In the genomic region with DNA sequence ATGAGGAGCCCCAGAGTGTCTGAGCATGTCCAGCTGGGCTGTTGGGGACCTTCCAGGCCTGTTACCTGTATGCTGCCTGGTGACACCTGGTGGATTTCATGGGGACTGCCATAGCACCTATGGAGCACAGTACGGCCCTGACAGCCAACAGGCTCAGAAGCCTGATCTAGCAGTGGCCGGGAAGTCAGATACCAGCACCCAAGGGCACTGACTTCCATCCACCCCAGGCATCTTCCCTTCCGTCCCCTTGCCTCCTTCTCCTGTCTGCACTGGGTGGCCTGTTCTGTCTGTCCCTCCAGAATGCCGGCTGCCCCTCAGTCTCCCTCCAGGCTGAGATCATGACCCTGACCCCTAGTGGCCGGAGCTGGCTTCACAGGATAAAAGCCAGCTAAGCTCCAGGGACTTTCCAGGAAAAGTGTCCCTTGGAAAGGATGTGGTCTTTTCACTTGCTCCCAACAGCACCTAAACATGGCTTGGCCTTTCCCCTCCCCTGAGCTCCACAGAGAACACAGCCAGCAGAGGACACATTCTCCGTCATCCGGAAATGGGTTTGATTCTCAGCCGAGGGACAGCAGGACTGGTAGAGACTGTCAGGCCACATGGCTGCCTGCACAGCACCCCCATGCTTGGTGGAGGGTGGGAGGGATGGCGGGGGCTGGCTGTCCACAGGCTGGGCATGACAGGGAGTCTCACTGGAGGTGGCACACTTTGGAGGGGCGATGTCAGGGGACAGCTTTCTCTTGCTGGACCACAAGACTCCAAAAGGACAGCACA, we compare ENCODE assay signal across 8 cellular contexts. TPM values are rescaled to one million over a fixed set of nuclear protein-coding genes. Genes with fewer than 3 reads are reported as not detected.
DNase-seq lines count a peak whose midpoint lies in the region; ATAC-seq lines count a peak whose summit lies in the region.

No MANE protein-coding gene starts in this region.

- H3K36me3 Mint-ChIP-seq in activated CD4-positive, alpha-beta T cell treated with anti-CD3 and anti-CD28 coated beads, Interleukin-2, amount 10 ng/mL, durations not matched to agents 24 days and 14 days (ENCODE audit: low read depth): peaks cover 22% of the 10 kb centered on the region
- H3K36me3 Mint-ChIP-seq in effector memory CD8-positive, alpha-beta T cell (ENCODE audit: insufficient read depth): peaks cover 26% of the 10 kb centered on the region

- H3K4me1 Mint-ChIP-seq in activated CD4-positive, alpha-beta T cell treated with anti-CD3 and anti-CD28 coated beads, Interleukin-2, amount 10 ng/mL, durations not matched to agents 24 days and 14 days: peaks cover 10% of the 10 kb centered on the region
- peaks cover 6 to 10% of the 10 kb centered on the region in 2 donors for H3K4me1 Mint-ChIP-seq in effector memory CD8-positive, alpha-beta T cell (ENCODE audit: low read depth in 2 of 2)
- peaks cover 20% of the 10 kb centered on the region for H3K4me1 Mint-ChIP-seq in stimulated activated naive CD8-positive, alpha-beta T cell treated with anti-CD3 and anti-CD28 coated beads, Interleukin-15, amount 100 ng/mL, for 72 hours

- H3K27me3 Mint-ChIP-seq in activated CD4-positive, alpha-beta T cell treated with anti-CD3 and anti-CD28 coated beads, Interleukin-2, amount 10 ng/mL, durations not matched to agents 24 days and 14 days: peaks cover 9% of the 10 kb centered on the region
- H3K27me3 Mint-ChIP-seq in effector memory CD8-positive, alpha-beta T cell: no peaks in the 10 kb centered on the region
- no peaks in the 10 kb centered on the region for H3K27me3 Mint-ChIP-seq in stimulated activated naive CD8-positive, alpha-beta T cell treated with anti-CD3 and anti-CD28 coated beads, Interleukin-15, amount 100 ng/mL, for 72 hours

- peak overlapping the region; percentile 58 for H3K4me3 Mint-ChIP-seq in activated CD4-positive, alpha-beta T cell treated with anti-CD3 and anti-CD28 coated beads, Interleukin-2, amount 10 ng/mL, durations not matched to agents 24 days and 14 days
- H3K4me3 Mint-ChIP-seq in effector memory CD8-positive, alpha-beta T cell: peak overlapping the region; percentile 62 to 66
- H3K4me3 Mint-ChIP-seq in stimulated activated naive CD8-positive, alpha-beta T cell treated with anti-CD3 and anti-CD28 coated beads, Interleukin-15, amount 100 ng/mL, for 72 hours: peak overlapping the region; percentile 46 to 66

- intact Hi-C loops in activated CD4-positive, alpha-beta T cell treated with anti-CD3 and anti-CD28 coated beads, Interleukin-2, amount 10 ng/mL, durations not matched to agents 24 days and 14 days (cut with micrococcal nuclease): loop anchor here (5.0 kb wide), 1 partner anchor 472 kb away; no protein-coding TSS in a partner anchor

- H3K9me3 Mint-ChIP-seq in activated CD4-positive, alpha-beta T cell treated with anti-CD3 and anti-CD28 coated beads, Interleukin-2, amount 10 ng/mL, durations not matched to agents 24 days and 14 days: no peaks in the 10 kb centered on the region
- no peaks in the 10 kb centered on the region for H3K9me3 Mint-ChIP-seq in effector memory CD8-positive, alpha-beta T cell
- no peaks in the 10 kb centered on the region for H3K9me3 Mint-ChIP-seq in stimulated activated naive CD8-positive, alpha-beta T cell treated with anti-CD3 and anti-CD28 coated beads, Interleukin-15, amount 100 ng/mL, for 72 hours

- ATAC-seq in HG03439 (IDR thresholded peaks at IDR 0.05; ENCODE audit: unreplicated experiment): peak; percentile 86
- ATAC-seq in effector memory CD8-positive, alpha-beta T cell (replicated peaks): peak; percentile 92
- peak; percentile 81 for ATAC-seq in stimulated activated naive CD8-positive, alpha-beta T cell treated with anti-CD3 and anti-CD28 coated beads, Interleukin-15, amount 100 ng/mL, for 72 hours

- peak; percentile 50 for DNase-seq in activated CD4-positive, CD25-positive, alpha-beta regulatory T cell treated with anti-CD3 and anti-CD28 coated beads, Interleukin-2, amount 50 U/mL, for 16 hours (ENCODE audit: low read depth, low spot score)
- DNase-seq in activated CD4-positive, CD25-positive, alpha-beta regulatory T cell (lab: John Stamatoyannopoulos, UW): no peak
- peak; percentile 90 for DNase-seq in activated CD4-positive, alpha-beta T cell treated with anti-CD3 and anti-CD28 coated beads, Interleukin-2, amount 10 ng/mL, durations not matched to agents 24 days and 14 days
- DNase-seq in effector memory CD8-positive, alpha-beta T cell: peak; percentile 58 to 66 (median 62)
- DNase-seq in myocyte (ENCODE audit: low read depth) (peak; percentile 69), NCI-H748 treated with DMSO at 0.1 percent for 48 hours (lab: John Stamatoyannopoulos, UW) (no peak)
- DNase-seq in stimulated activated naive CD8-positive, alpha-beta T cell treated with anti-CD3 and anti-CD28 coated beads, Interleukin-15, amount 100 ng/mL, for 72 hours: peak; percentile 73 to 81

- peak overlapping the region; percentile 50 for H3K27ac Mint-ChIP-seq in activated CD4-positive, alpha-beta T cell treated with anti-CD3 and anti-CD28 coated beads, Interleukin-2, amount 10 ng/mL, durations not matched to agents 24 days and 14 days
- H3K27ac Mint-ChIP-seq in effector memory CD8-positive, alpha-beta T cell: no peak overlapping the region
- H3K27ac Mint-ChIP-seq in stimulated activated naive CD8-positive, alpha-beta T cell treated with anti-CD3 and anti-CD28 coated beads, Interleukin-15, amount 100 ng/mL, for 72 hours: peak overlapping the region; percentile 50 to 79

RNA-seq across cellular contexts. Expression of gene RPS17, which starts 9.5 kb away (rescaled TPM):
- 2,675 and 2,728 TPM in 2 replicates for total RNA-seq in activated CD4-positive, alpha-beta T cell treated with anti-CD3 and anti-CD28 coated beads, Interleukin-2, amount 10 ng/mL, durations not matched to agents 24 days and 14 days
- total RNA-seq in myocyte: 1,837 and 2,286 TPM in 2 replicates
- polyA plus RNA-seq in myocyte (2012): 2,433 TPM

Comparison
In these comparisons a context has a peak if more than half of its experiments do, and no peak if none do; other contexts are left out.
1. DNase-seq: peak in activated CD4-positive, CD25-positive, alpha-beta regulatory T cell treated with anti-CD3 and anti-CD28 coated beads, Interleukin-2, amount 50 U/mL, for 16 hours (single experiment), activated CD4-positive, alpha-beta T cell treated with anti-CD3 and anti-CD28 coated beads, Interleukin-2, amount 10 ng/mL, durations not matched to agents 24 days and 14 days (single experiment), effector memory CD8-positive, alpha-beta T cell (3 of 3), myocyte (single experiment) and stimulated activated naive CD8-positive, alpha-beta T cell treated with anti-CD3 and anti-CD28 coated beads, Interleukin-15, amount 100 ng/mL, for 72 hours (2 of 2); none in activated CD4-positive, CD25-positive, alpha-beta regulatory T cell (0 of 4) and NCI-H748 treated with DMSO at 0.1 percent for 48 hours (single experiment).
2. H3K27ac Mint-ChIP-seq: peak in activated CD4-positive, alpha-beta T cell treated with anti-CD3 and anti-CD28 coated beads, Interleukin-2, amount 10 ng/mL, durations not matched to agents 24 days and 14 days (single experiment) and stimulated activated naive CD8-positive, alpha-beta T cell treated with anti-CD3 and anti-CD28 coated beads, Interleukin-15, amount 100 ng/mL, for 72 hours (2 of 2); none in effector memory CD8-positive, alpha-beta T cell (0 of 2).
3. Peak in every context shown above with its lines, with median percentiles within 50 percentile points of each other: ATAC-seq and H3K4me3 Mint-ChIP-seq.